In the genomic region with DNA sequence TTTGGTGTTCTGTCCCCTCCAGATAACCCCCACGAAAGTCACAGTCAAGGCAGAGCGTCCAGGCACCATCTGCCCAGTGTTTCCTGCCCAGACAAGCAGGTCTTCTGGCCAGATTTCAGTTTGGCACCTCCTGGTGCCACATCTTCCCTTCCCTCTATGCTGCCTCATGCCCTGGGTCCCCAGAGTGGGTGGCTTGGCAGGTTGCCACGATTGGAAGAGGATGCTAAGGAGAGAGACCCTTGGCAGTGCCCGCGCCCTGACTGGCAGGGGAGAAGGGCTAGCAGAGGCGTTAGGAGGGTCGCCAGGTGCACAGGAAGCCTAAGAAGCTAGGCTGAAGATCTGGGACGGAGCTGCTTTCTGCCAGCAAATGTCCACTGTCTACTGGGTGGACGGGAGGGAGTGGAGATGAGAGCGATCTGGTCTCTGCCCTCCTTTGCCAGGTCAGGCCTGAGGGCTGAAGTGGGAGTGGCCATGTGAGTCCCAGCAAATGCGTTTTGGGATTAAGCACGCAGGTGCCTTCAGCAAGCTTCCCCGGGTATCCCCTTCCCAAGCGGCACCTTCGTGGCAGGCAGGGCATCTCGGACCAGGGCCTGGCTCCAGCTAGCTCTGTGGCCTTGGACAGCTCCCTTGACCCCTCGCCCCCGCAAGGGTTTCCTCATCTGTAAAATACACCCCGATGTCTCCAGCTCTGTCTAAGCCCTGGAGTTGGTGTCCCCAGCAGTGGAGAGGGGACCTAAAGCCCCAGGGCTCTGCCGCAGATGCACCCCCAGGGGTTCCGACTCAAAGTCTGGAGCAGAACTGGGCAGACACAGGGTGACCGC, we compare ENCODE assay signal across 10 cellular contexts. TPM values are rescaled to one million over a fixed set of nuclear protein-coding genes. Genes with fewer than 3 reads are reported as not detected.
A peak's percentile ranks its signal among the peaks of the same experiment; 100 is the strongest.
DNase-seq lines count a peak whose midpoint lies in the region; ATAC-seq and TF ChIP-seq lines count a peak whose summit lies in the region.
"Had no signal": no experiment of that assay in that cellular context is flagged by ENCODE, and none has a peak within 500 bp of the region (broad histone marks: within the 10 kb centered on the region; RNA-seq: fewer than 3 reads in every experiment).

No MANE protein-coding gene starts in this region.

- peak; percentile 12 to 62 for TF ChIP-seq POLR2A in gastrocnemius medialis (IDR thresholded peaks at IDR 0.05)

- peak overlapping the region; percentile 39 for H3K9ac ChIP-seq in iPS-18a (ENCODE audit: low read length)

- no peak for TF ChIP-seq CTCF in HEK293 (tag by site-specific recombination; IDR thresholded peaks at IDR 0.05)
- TF ChIP-seq CTCF in activated B cell treated with CpG ODN at 0.5 μM for 24 hours (IDR thresholded peaks at IDR 0.05) = no peak
- TF ChIP-seq CTCF in gastrocnemius medialis (IDR thresholded peaks at IDR 0.05 in 4 of 5, conservative IDR thresholded peaks at IDR 0.05 in 1 of 5) = no peak

- peaks cover 6% of the 10 kb centered on the region for H3K4me1 Mint-ChIP-seq in activated B cell treated with CpG ODN at 0.5 μM for 24 hours
- H3K4me1 Mint-ChIP-seq in activated naive CD4-positive, alpha-beta T cell treated with anti-CD3 and anti-CD28 coated beads for 36 hours (ENCODE audit: low read depth) = peaks cover 4% of the 10 kb centered on the region

- H3K36me3 ChIP-seq in HEK293 (ENCODE audit: control insufficient read depth in 2 of 2, insufficient read depth in 1 of 2, low read length in 2 of 2) (no peaks in the 10 kb centered on the region; a peak in 1 of 3 replicates), iPS-18a (ENCODE audit: control insufficient read depth, low read depth, low read length) (no peaks in the 10 kb centered on the region), gastrocnemius medialis (no peaks in the 10 kb centered on the region)

- POLR2A ChIA-PET in HEK293 (lab: Yijun Ruan, JAX) (interaction anchor here (0.5 to 2.3 kb wide), 5 partner anchors 9 to 751 kb away, joined by 3 to 16 read pairs (median 7); no protein-coding TSS in a partner anchor), activated B cell treated with CpG ODN at 0.5 μM for 24 hours (lab: Charles Lee) (interaction anchor here (1.2 kb wide), 2 partner anchors 23 to 73 kb away, joined by 3 to 13 read pairs; no protein-coding TSS in a partner anchor)

- H3K4me3 ChIP-seq in HEK293 (ENCODE audit: low read depth, low read length) = no peak overlapping the region
- peak overlapping the region; percentile 55 for H3K4me3 ChIP-seq in iPS-18a (ENCODE audit: low read length)
- peak overlapping the region; percentile 52 to 63 (median 58) for H3K4me3 ChIP-seq in gastrocnemius medialis

- in situ Hi-C loops in gastrocnemius medialis (cut with MboI; ENCODE audit: low sequenced_read_pairs in 4 of 4) = loop anchor here in 1 of 4 donors (10.0 kb wide), 1 partner anchor 238 kb away; a partner anchor contains a TSS

- peak overlapping the region; percentile 50 for H3K4me3 Mint-ChIP-seq in activated B cell treated with CpG ODN at 0.5 μM for 24 hours
- H3K4me3 Mint-ChIP-seq in activated naive CD4-positive, alpha-beta T cell treated with anti-CD3 and anti-CD28 coated beads for 36 hours = no peak overlapping the region
- H3K4me3 Mint-ChIP-seq: activated CD4-positive, alpha-beta T cell treated with anti-CD3 and anti-CD28 coated beads for 36 hours had no signal

- H3K27ac Mint-ChIP-seq in activated B cell treated with CpG ODN at 0.5 μM for 24 hours = no peak overlapping the region
- H3K27ac Mint-ChIP-seq in activated naive CD4-positive, alpha-beta T cell treated with anti-CD3 and anti-CD28 coated beads for 36 hours = no peak overlapping the region
- H3K27ac Mint-ChIP-seq: activated CD4-positive, alpha-beta T cell treated with anti-CD3 and anti-CD28 coated beads for 36 hours had no signal

- H3K4me1 ChIP-seq in HEK293 (ENCODE audit: control insufficient read depth, insufficient read depth, low read length) (peaks cover 8% of the 10 kb centered on the region), iPS-18a (ENCODE audit: control insufficient read depth, low read depth, low read length) (peaks cover 42% of the 10 kb centered on the region), gastrocnemius medialis (peaks cover 55 to 64% of the 10 kb centered on the region in 2 donors)

- intact Hi-C loops in activated B cell treated with CpG ODN at 0.5 μM for 24 hours (cut with micrococcal nuclease) (loop anchor here (5.0 to 10.0 kb wide), 2 partner anchors 41 to 1018 kb away; no protein-coding TSS in a partner anchor), gastrocnemius medialis (cut with DNase I; ENCODE audit: low total_unique reads) (no loop called here)
- intact Hi-C loops in activated naive CD4-positive, alpha-beta T cell treated with anti-CD3 and anti-CD28 coated beads for 36 hours (cut with micrococcal nuclease) = no loop called here

- H3K9me3 Mint-ChIP-seq in activated B cell treated with CpG ODN at 0.5 μM for 24 hours = no peaks in the 10 kb centered on the region
- no peaks in the 10 kb centered on the region for H3K9me3 Mint-ChIP-seq in activated naive CD4-positive, alpha-beta T cell treated with anti-CD3 and anti-CD28 coated beads for 36 hours

- no peak for ATAC-seq in activated B cell treated with CpG ODN at 0.5 μM for 24 hours (ENCODE audit: low read depth)
- peak; percentile 31 to 39 for ATAC-seq in gastrocnemius medialis
- no peak for ATAC-seq in HG03045 (IDR thresholded peaks at IDR 0.05; ENCODE audit: unreplicated experiment)

- CTCF ChIA-PET in HEK293 (lab: Yijun Ruan, JAX) (interaction anchor here (0.5 to 11.7 kb wide), 6 partner anchors 9 to 104 kb away, joined by 3 to 453 read pairs (median 58); no protein-coding TSS in a partner anchor), activated B cell treated with CpG ODN at 0.5 μM for 24 hours (lab: Charles Lee) (interaction anchor here (0.8 to 1.2 kb wide), 2 partner anchors 36 to 80 kb away, joined by 4 to 7 read pairs; no protein-coding TSS in a partner anchor)
- CTCF ChIA-PET in activated naive CD4-positive, alpha-beta T cell treated with anti-CD3 and anti-CD28 coated beads for 36 hours (lab: Charles Lee) = interaction anchor here (0.6 to 7.0 kb wide), 7 partner anchors 11 to 85 kb away, joined by 3 to 97 read pairs (median 4); a partner anchor contains a TSS

- H3K27ac ChIP-seq in HEK293 (ENCODE audit: extremely low read depth, low read depth, low read length) (no peak overlapping the region), iPS-18a (ENCODE audit: low read length) (no peak overlapping the region), gastrocnemius medialis (peak overlapping the region; percentile 92 to 98 (median 97))

- DNase-seq in activated B cell treated with CpG ODN at 0.5 μM for 24 hours (no peak), gastrocnemius medialis (peak in 1 of 2 donors; percentile 82), Ammon's horn (ENCODE audit: low spot score) (no peak), AG08396 (ENCODE audit: low spot score) (no peak)
- DNase-seq in activated naive CD4-positive, alpha-beta T cell treated with anti-CD3 and anti-CD28 coated beads for 36 hours = no peak

- no peaks in the 10 kb centered on the region for H3K36me3 Mint-ChIP-seq in activated B cell treated with CpG ODN at 0.5 μM for 24 hours (ENCODE audit: low read depth)
- no peaks in the 10 kb centered on the region for H3K36me3 Mint-ChIP-seq in activated naive CD4-positive, alpha-beta T cell treated with anti-CD3 and anti-CD28 coated beads for 36 hours (ENCODE audit: low read depth)

- H3K27me3 Mint-ChIP-seq in activated B cell treated with CpG ODN at 0.5 μM for 24 hours = peaks cover 19% of the 10 kb centered on the region
- H3K27me3 Mint-ChIP-seq in activated naive CD4-positive, alpha-beta T cell treated with anti-CD3 and anti-CD28 coated beads for 36 hours (ENCODE audit: low read depth) = peaks cover 8% of the 10 kb centered on the region

- H3K27me3 ChIP-seq in iPS-18a (ENCODE audit: control insufficient read depth, insufficient read depth, low read length) = peaks cover 21% of the 10 kb centered on the region
- no peaks in the 10 kb centered on the region for H3K27me3 ChIP-seq in gastrocnemius medialis

- H3K9me3 ChIP-seq in HEK293 (ENCODE audit: control insufficient read depth, insufficient read depth, low read depth, low read length) (no peaks in the 10 kb centered on the region), iPS-18a (ENCODE audit: control insufficient read depth, low read depth, low read length) (no peaks in the 10 kb centered on the region), gastrocnemius medialis (no peaks in the 10 kb centered on the region)

TF ChIP-seq in HEK293, 187 proteins besides CTCF, POLR2A, EP300 and RAD21 (continues in another document):
- TF ChIP-seq ZNF169 (tag by site-specific recombination; IDR thresholded peaks at IDR 0.05) (no peak), SCRT2 (tag by site-specific recombination; IDR thresholded peaks at IDR 0.05) (no peak)
- TF ChIP-seq, protein P1, sequence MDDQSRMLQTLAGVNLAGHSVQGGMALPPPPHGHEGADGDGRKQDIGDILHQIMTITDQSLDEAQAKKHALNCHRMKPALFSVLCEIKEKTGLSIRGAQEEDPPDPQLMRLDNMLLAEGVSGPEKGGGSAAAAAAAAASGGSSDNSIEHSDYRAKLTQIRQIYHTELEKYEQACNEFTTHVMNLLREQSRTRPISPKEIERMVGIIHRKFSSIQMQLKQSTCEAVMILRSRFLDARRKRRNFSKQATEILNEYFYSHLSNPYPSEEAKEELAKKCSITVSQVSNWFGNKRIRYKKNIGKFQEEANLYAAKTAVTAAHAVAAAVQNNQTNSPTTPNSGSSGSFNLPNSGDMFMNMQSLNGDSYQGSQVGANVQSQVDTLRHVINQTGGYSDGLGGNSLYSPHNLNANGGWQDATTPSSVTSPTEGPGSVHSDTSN (CRISPR knock-in tag; IDR thresholded peaks at IDR 0.05) = no peak; the same call in 1 of the 2 replicates

RNA-seq across cellular contexts. Expression of a gene that starts 13.4 kb away (rescaled TPM):
- total RNA-seq in activated B cell treated with CpG ODN at 0.5 μM for 24 hours (0.34 and 0.71 TPM in 2 replicates), gastrocnemius medialis (1 to 10 TPM in 2 of 4 donors, not detected in 2; 1.4 to 2.5 TPM)
- 1 to 10 TPM; 1.3 to 1.8 TPM for total RNA-seq in activated naive CD4-positive, alpha-beta T cell treated with anti-CD3 and anti-CD28 coated beads for 36 hours
- total RNA-seq: fibroblast of lung had no signal

RNA-seq across cellular contexts. Expression of a gene that starts 21.2 kb away (rescaled TPM):
- 14.0 and 17.0 TPM in 2 replicates for total RNA-seq in activated B cell treated with CpG ODN at 0.5 μM for 24 hours
- total RNA-seq in gastrocnemius medialis = 100 to 1,000 TPM in 3 of 4 donors, 10 to 100 TPM in 1; 80.4 to 138 (median 127) TPM
- total RNA-seq in activated naive CD4-positive, alpha-beta T cell treated with anti-CD3 and anti-CD28 coated beads for 36 hours = not detected

Comparison
In these comparisons a context has a peak if more than half of its experiments do, and no peak if none do; other contexts are left out.
1. H3K27ac ChIP-seq: peak in gastrocnemius medialis (4 of 4); none in HEK293 (single experiment) and iPS-18a (single experiment).
2. ATAC-seq: peak in gastrocnemius medialis (2 of 2); none in activated B cell treated with CpG ODN at 0.5 μM for 24 hours (single experiment) and HG03045 (single experiment).
3. RNA of a gene that starts 21.2 kb away (total RNA-seq): 80.4 to 138 TPM in gastrocnemius medialis and 14.0 to 17.0 TPM in activated B cell treated with CpG ODN at 0.5 μM for 24 hours; not detected in activated naive CD4-positive, alpha-beta T cell treated with anti-CD3 and anti-CD28 coated beads for 36 hours; every median in the first group is over 10 times any median in the second.